Comparison of ENCODE assay signal across 22 cellular contexts in the genomic region with DNA sequence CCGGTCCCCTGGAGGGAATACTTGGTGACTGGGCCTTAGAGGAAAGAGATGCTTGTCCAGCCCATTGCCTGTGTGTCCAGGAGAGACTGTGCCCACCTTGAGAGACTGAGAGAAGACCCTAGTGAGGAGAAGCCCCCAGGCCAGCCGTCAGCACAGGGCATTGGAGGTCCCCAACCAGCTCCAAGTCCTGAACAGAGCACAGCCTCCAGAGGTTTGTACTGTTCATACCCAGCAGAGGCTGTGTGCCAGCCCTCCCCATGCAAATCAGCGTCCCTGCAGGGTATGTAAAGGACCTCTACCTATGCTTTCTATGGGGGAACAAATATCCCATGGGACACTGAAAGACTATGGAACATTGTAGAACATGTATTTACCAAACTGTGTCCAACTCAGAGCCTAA. TPM values are rescaled to one million over a fixed set of nuclear protein-coding genes. Genes with fewer than 3 reads are reported as not detected.
DNase-seq lines count a peak whose midpoint lies in the region; ATAC-seq, FAIRE-seq and TF ChIP-seq lines count a peak whose summit lies in the region.
"Had no signal": no experiment of that assay in that cellular context is flagged by ENCODE, and none has a peak within 500 bp of the region (broad histone marks: within the 10 kb centered on the region; RNA-seq: fewer than 3 reads in every experiment).

No MANE protein-coding gene starts in this region.

- TF ChIP-seq CTCF in CD8-positive, alpha-beta T cell (IDR thresholded peaks at IDR 0.05) = no peak
- no peak for TF ChIP-seq CTCF in upper lobe of right lung (IDR thresholded peaks at IDR 0.05)

- POLR2A ChIA-PET in CD8-positive, alpha-beta T cell (lab: Charles Lee) = interaction anchor here (1.5 to 8.2 kb wide), 2 partner anchors 18 to 45 kb away, joined by 3 to 359 read pairs; no protein-coding TSS in a partner anchor

- peaks cover 11 to 15% of the 10 kb centered on the region in 2 donors for H3K36me3 Mint-ChIP-seq in activated T-cell treated with anti-CD3 and anti-CD28 coated beads, Interleukin-2, amount 50 U/mL, for 72 hours (ENCODE audit: insufficient read depth in 2 of 2)
- peaks cover 15% of the 10 kb centered on the region for H3K36me3 Mint-ChIP-seq in activated T-cell treated with anti-CD3 and anti-CD28 coated beads, Interleukin-2, amount 50 U/mL, for 4 hours (ENCODE audit: insufficient read depth)
- H3K36me3 Mint-ChIP-seq in CD8-positive, alpha-beta T cell = peaks cover 19% of the 10 kb centered on the region
- peaks cover 22% of the 10 kb centered on the region for H3K36me3 Mint-ChIP-seq in activated naive CD8-positive, alpha-beta T cell treated with anti-CD3 and anti-CD28 coated beads, Interleukin-2, amount 50 U/mL, for 24 hours (ENCODE audit: low read depth)

- no peak overlapping the region for H3K4me3 Mint-ChIP-seq in activated T-cell treated with anti-CD3 and anti-CD28 coated beads, Interleukin-2, amount 50 U/mL, for 72 hours
- H3K4me3 Mint-ChIP-seq in activated T-cell treated with anti-CD3 and anti-CD28 coated beads, Interleukin-2, amount 50 U/mL, for 4 hours = no peak overlapping the region
- no peak overlapping the region for H3K4me3 Mint-ChIP-seq in CD8-positive, alpha-beta T cell
- peak overlapping the region; percentile 7 for H3K4me3 Mint-ChIP-seq in activated naive CD8-positive, alpha-beta T cell treated with anti-CD3 and anti-CD28 coated beads, Interleukin-2, amount 50 U/mL, for 24 hours
- H3K4me3 Mint-ChIP-seq: T-helper 1 cell treated with Interleukin-12 subunit alpha and Interleukin-12 subunit beta and Interleukin-4 antibody, amounts not matched to agents 30 μg/mL and 1 μg/mL, for 36 hours had no signal

- no peaks in the 10 kb centered on the region for H3K27me3 ChIP-seq in CD8-positive, alpha-beta T cell (ENCODE audit: insufficient read depth, low read length)
- no peaks in the 10 kb centered on the region for H3K27me3 ChIP-seq in upper lobe of right lung

- CTCF ChIA-PET in CD8-positive, alpha-beta T cell (lab: Charles Lee) = interaction anchor here (1.7 to 2.5 kb wide), 3 partner anchors 14 to 46 kb away, joined by 7 to 10 read pairs (median 9); no protein-coding TSS in a partner anchor

- H3K27ac ChIP-seq in CD8-positive, alpha-beta T cell (ENCODE audit: low read depth, low read length) = no peak overlapping the region
- no peak overlapping the region for H3K27ac ChIP-seq in upper lobe of right lung
- H3K27ac ChIP-seq: prostate gland had no signal

- H3K27ac Mint-ChIP-seq in activated T-cell treated with anti-CD3 and anti-CD28 coated beads, Interleukin-2, amount 50 U/mL, for 72 hours = peak overlapping the region; percentile 23
- peak overlapping the region; percentile 67 for H3K27ac Mint-ChIP-seq in CD8-positive, alpha-beta T cell
- H3K27ac Mint-ChIP-seq in activated naive CD8-positive, alpha-beta T cell treated with anti-CD3 and anti-CD28 coated beads, Interleukin-2, amount 50 U/mL, for 24 hours = peak overlapping the region; percentile 84
- H3K27ac Mint-ChIP-seq: T-helper 1 cell treated with Interleukin-12 subunit alpha and Interleukin-12 subunit beta and Interleukin-4 antibody, amounts not matched to agents 30 μg/mL and 1 μg/mL, for 36 hours had no signal

- intact Hi-C loops in CD8-positive, alpha-beta T cell (cut with DNase I, micrococcal nuclease) = no loop called here
- intact Hi-C loops in upper lobe of right lung (cut with DNase I) = no loop called here

- no peaks in the 10 kb centered on the region for H3K27me3 Mint-ChIP-seq in activated T-cell treated with anti-CD3 and anti-CD28 coated beads, Interleukin-2, amount 50 U/mL, for 72 hours (ENCODE audit: low read depth)
- no peaks in the 10 kb centered on the region for H3K27me3 Mint-ChIP-seq in activated T-cell treated with anti-CD3 and anti-CD28 coated beads, Interleukin-2, amount 50 U/mL, for 4 hours (ENCODE audit: low read depth)
- H3K27me3 Mint-ChIP-seq in CD8-positive, alpha-beta T cell (ENCODE audit: low read depth) = no peaks in the 10 kb centered on the region
- H3K27me3 Mint-ChIP-seq in activated naive CD8-positive, alpha-beta T cell treated with anti-CD3 and anti-CD28 coated beads, Interleukin-2, amount 50 U/mL, for 24 hours = no peaks in the 10 kb centered on the region

- peaks cover 62% of the 10 kb centered on the region for H3K4me1 ChIP-seq in CD8-positive, alpha-beta T cell (ENCODE audit: insufficient read depth, low read length)
- H3K4me1 ChIP-seq in upper lobe of right lung = peaks cover 31% of the 10 kb centered on the region
- H3K4me1 ChIP-seq: prostate gland had no signal

- DNase-seq in activated T-cell treated with anti-CD3 and anti-CD28 coated beads, Interleukin-2, amount 50 U/mL, for 72 hours = no peak
- DNase-seq in activated T-cell treated with anti-CD3 and anti-CD28 coated beads, Interleukin-2, amount 50 U/mL, for 4 hours = no peak
- no peak for DNase-seq in CD8-positive, alpha-beta T cell
- no peak for DNase-seq in activated naive CD8-positive, alpha-beta T cell treated with anti-CD3 and anti-CD28 coated beads, Interleukin-2, amount 50 U/mL, for 24 hours
- peak; percentile 23 for DNase-seq in stimulated activated CD8-positive, alpha-beta memory T cell treated with anti-CD3 and anti-CD28 coated beads, Interleukin-4, amount 100 ng/mL, for 48 hours
- DNase-seq in GM19239 (ENCODE audit: insufficient read length, low spot score) = no peak
- no peak for DNase-seq in dermis blood vessel endothelial cell
- DNase-seq in upper lobe of right lung = no peak
- DNase-seq: activated CD4-positive, alpha-beta T cell treated with anti-CD3 and anti-CD28 coated beads for 4 hours; activated naive CD4-positive, alpha-beta T cell treated with Interleukin-2 at 50 U/mL for 16 hours; C1 segment of cervical spinal cord; central memory CD4-positive, alpha-beta T cell; kidney glomerular epithelial cell; NCI-H187; NCI-H69; substantia nigra had no signal

- no peaks in the 10 kb centered on the region for H3K9me3 ChIP-seq in CD8-positive, alpha-beta T cell (ENCODE audit: low read length)
- H3K9me3 ChIP-seq in upper lobe of right lung = no peaks in the 10 kb centered on the region
- H3K9me3 ChIP-seq: prostate gland had no signal

- H3K36me3 ChIP-seq in CD8-positive, alpha-beta T cell (ENCODE audit: insufficient read depth, low read length) = peaks cover 6% of the 10 kb centered on the region
- peaks cover 19% of the 10 kb centered on the region for H3K36me3 ChIP-seq in upper lobe of right lung
- H3K36me3 ChIP-seq: prostate gland had no signal

- no peak overlapping the region for H3K4me3 ChIP-seq in CD8-positive, alpha-beta T cell (ENCODE audit: low read depth, low read length)
- H3K4me3 ChIP-seq in upper lobe of right lung = no peak overlapping the region
- H3K4me3 ChIP-seq: prostate gland had no signal

- FAIRE-seq in GM19239 (lab: Jason Lieb, UNC) = no peak
- FAIRE-seq: D721Med, endothelial cell of umbilical vein, GM12891, H1 had no signal

- ATAC-seq in activated T-cell treated with anti-CD3 and anti-CD28 coated beads, Interleukin-2, amount 50 U/mL, for 72 hours (replicated peaks in 1 of 2) = peak in 1 of 2 donors; percentile 15
- no peak for ATAC-seq in activated T-cell treated with anti-CD3 and anti-CD28 coated beads, Interleukin-2, amount 50 U/mL, for 4 hours
- ATAC-seq in CD8-positive, alpha-beta T cell = no peak
- no peak for ATAC-seq in activated naive CD8-positive, alpha-beta T cell treated with anti-CD3 and anti-CD28 coated beads, Interleukin-2, amount 50 U/mL, for 24 hours
- ATAC-seq in upper lobe of right lung = no peak

- peaks cover 73% of the 10 kb centered on the region for H3K4me1 Mint-ChIP-seq in activated T-cell treated with anti-CD3 and anti-CD28 coated beads, Interleukin-2, amount 50 U/mL, for 72 hours (ENCODE audit: low read depth)
- H3K4me1 Mint-ChIP-seq in activated T-cell treated with anti-CD3 and anti-CD28 coated beads, Interleukin-2, amount 50 U/mL, for 4 hours (ENCODE audit: low read depth) = peaks cover 65% of the 10 kb centered on the region
- H3K4me1 Mint-ChIP-seq in CD8-positive, alpha-beta T cell (ENCODE audit: low read depth) = peaks cover 64% of the 10 kb centered on the region
- H3K4me1 Mint-ChIP-seq in activated naive CD8-positive, alpha-beta T cell treated with anti-CD3 and anti-CD28 coated beads, Interleukin-2, amount 50 U/mL, for 24 hours = peaks cover 69% of the 10 kb centered on the region

- no peaks in the 10 kb centered on the region for H3K9me3 Mint-ChIP-seq in activated T-cell treated with anti-CD3 and anti-CD28 coated beads, Interleukin-2, amount 50 U/mL, for 72 hours
- no peaks in the 10 kb centered on the region for H3K9me3 Mint-ChIP-seq in activated T-cell treated with anti-CD3 and anti-CD28 coated beads, Interleukin-2, amount 50 U/mL, for 4 hours
- no peaks in the 10 kb centered on the region for H3K9me3 Mint-ChIP-seq in CD8-positive, alpha-beta T cell
- no peaks in the 10 kb centered on the region for H3K9me3 Mint-ChIP-seq in activated naive CD8-positive, alpha-beta T cell treated with anti-CD3 and anti-CD28 coated beads, Interleukin-2, amount 50 U/mL, for 24 hours
- H3K9me3 Mint-ChIP-seq: T-helper 1 cell treated with Interleukin-12 subunit alpha and Interleukin-12 subunit beta and Interleukin-4 antibody, amounts not matched to agents 30 μg/mL and 1 μg/mL, for 36 hours had no signal

RNA-seq across cellular contexts. Expression of gene HLA-E, which starts 8.4 kb away (rescaled TPM):
- 100 to 1,000 TPM; 713 to 829 TPM for total RNA-seq in activated T-cell treated with anti-CD3 and anti-CD28 coated beads, Interleukin-2, amount 50 U/mL, for 72 hours
- 1,000 to 10,000 TPM in 1 of 3 donors, 100 to 1,000 TPM in 2; 695 to 1,026 (median 934) TPM for total RNA-seq in activated T-cell treated with anti-CD3 and anti-CD28 coated beads, Interleukin-2, amount 50 U/mL, for 4 hours
- 1,000 to 10,000 TPM; 1,266 to 1,281 TPM for total RNA-seq in CD8-positive, alpha-beta T cell
- total RNA-seq in dermis blood vessel endothelial cell = 717 and 1,065 TPM in 2 replicates
- 1,028 TPM for total RNA-seq in upper lobe of right lung

RNA-seq across cellular contexts. Expression of gene GNL1, which starts 58.6 kb away (rescaled TPM):
- 100 to 1,000 TPM; 114 to 121 TPM for total RNA-seq in activated T-cell treated with anti-CD3 and anti-CD28 coated beads, Interleukin-2, amount 50 U/mL, for 72 hours
- total RNA-seq in activated T-cell treated with anti-CD3 and anti-CD28 coated beads, Interleukin-2, amount 50 U/mL, for 4 hours = 100 to 1,000 TPM; 134 to 142 (median 138) TPM
- 100 to 1,000 TPM; 148 to 159 TPM for total RNA-seq in CD8-positive, alpha-beta T cell
- total RNA-seq in dermis blood vessel endothelial cell (53.1 and 63.0 TPM in 2 replicates), upper lobe of right lung (54.8 TPM)

RNA-seq across cellular contexts. Expression of gene PRR3, which starts 59.4 kb away (rescaled TPM):
- total RNA-seq in activated T-cell treated with anti-CD3 and anti-CD28 coated beads, Interleukin-2, amount 50 U/mL, for 72 hours = 10 to 100 TPM; 23.0 to 31.8 TPM
- total RNA-seq in activated T-cell treated with anti-CD3 and anti-CD28 coated beads, Interleukin-2, amount 50 U/mL, for 4 hours = 10 to 100 TPM; 41.3 to 49.3 (median 43.8) TPM
- 10 to 100 TPM; 11.3 to 13.3 TPM for total RNA-seq in CD8-positive, alpha-beta T cell
- total RNA-seq in dermis blood vessel endothelial cell (2.9 and 3.5 TPM in 2 replicates), upper lobe of right lung (6.9 TPM)

Comparison
In these comparisons a context has a peak if more than half of its experiments do, and no peak if none do; other contexts are left out.
1. H3K27ac Mint-ChIP-seq: peak in every context shown above with its lines; median percentile 84 in activated naive CD8-positive, alpha-beta T cell treated with anti-CD3 and anti-CD28 coated beads, Interleukin-2, amount 50 U/mL, for 24 hours; 67 in CD8-positive, alpha-beta T cell; 23 in activated T-cell treated with anti-CD3 and anti-CD28 coated beads, Interleukin-2, amount 50 U/mL, for 72 hours.